ENCODE assay signal across 9 cellular contexts in genomic region chr3:180804871-180805430, GRCh38.
DNase-seq lines count a peak whose midpoint lies in the region; ATAC-seq and TF ChIP-seq lines count a peak whose summit lies in the region.
"Had no signal": no experiment of that assay in that cellular context is flagged by ENCODE, and none has a peak within 500 bp of the region (broad histone marks: within the 10 kb centered on the region; RNA-seq: fewer than 3 reads in every experiment).

No MANE protein-coding gene starts in this region.

- no peak overlapping the region for H3K27ac ChIP-seq in left lung

- no peaks in the 10 kb centered on the region for H3K4me1 ChIP-seq in left lung

- peak; percentile 37 for TF ChIP-seq CTCF in AG09319 (IDR thresholded peaks at IDR 0.05; ENCODE audit: low read depth, low read length)
- no peak for TF ChIP-seq CTCF in left lung (IDR thresholded peaks at IDR 0.05)

- intact Hi-C loops in left lung (cut with DNase I) = no loop called here

- peak; percentile 57 for ATAC-seq in left lung

- no peaks in the 10 kb centered on the region for H3K27me3 ChIP-seq in left lung

- DNase-seq in AG09319 (ENCODE audit: extremely low read depth, low read depth) (no peak), NCI-H1092 treated with DMSO at 0.1 percent for 48 hours (lab: John Stamatoyannopoulos, UW) (peak; percentile 62), dedifferentiated amniotic fluid mesenchymal stem cell (ENCODE audit: extremely low spot score) (peak; percentile 32), left lung (no peak), OCI-M2 (lab: John Stamatoyannopoulos, UW; ENCODE audit: unreplicated experiment) (no peak), NCI-H2171 (lab: John Stamatoyannopoulos, UW) (no peak), T-helper 1 cell (no peak), COLO668 (lab: John Stamatoyannopoulos, UW; ENCODE audit: unreplicated experiment) (no peak)
- DNase-seq: NCI-H187 treated with DMSO at 0.1 percent for 48 hours had no signal

- no peaks in the 10 kb centered on the region for H3K9me3 ChIP-seq in left lung

- no peak overlapping the region for H3K4me3 ChIP-seq in left lung

- no peaks in the 10 kb centered on the region for H3K36me3 ChIP-seq in left lung

Comparison
In these comparisons a context has a peak if more than half of its experiments do, and no peak if none do; other contexts are left out.
1. DNase-seq: peak in NCI-H1092 treated with DMSO at 0.1 percent for 48 hours (single experiment) and dedifferentiated amniotic fluid mesenchymal stem cell (single experiment); none in AG09319 (single experiment), left lung (0 of 2), OCI-M2 (single experiment), NCI-H2171 (single experiment), T-helper 1 cell (0 of 5) and COLO668 (single experiment).